9 cellular contexts compared by ENCODE assay signal in genomic region chr7:150716368-150716767, GRCh38. TPM values are rescaled to one million over a fixed set of nuclear protein-coding genes. Genes with fewer than 3 reads are reported as not detected.
DNase-seq lines count a peak whose midpoint lies in the region; ATAC-seq lines count a peak whose summit lies in the region.
"Had no signal": no experiment of that assay in that cellular context is flagged by ENCODE, and none has a peak within 500 bp of the region (broad histone marks: within the 10 kb centered on the region; RNA-seq: fewer than 3 reads in every experiment).

Gene GIMAP1, plus strand, starts transcription at chr7:150716613. Its CDS starts 2,435 bp downstream, at chr7:150719048.

- peak within 1 kb of the TSS; percentile 40 for H3K27ac ChIP-seq in substantia nigra (ENCODE audit: low read depth, low read length, poor library complexity, severe bottlenecking)
- H3K27ac ChIP-seq: SK-N-MC had no signal

- H3K27me3 Mint-ChIP-seq in immature natural killer cell (ENCODE audit: low read depth in 3 of 3), result peaks cover 0 to 2% (median 0%) of the 10 kb centered on the region in 3 donors

- peak within 1 kb of the TSS; percentile 92 to 100 (median 100) for H3K4me3 Mint-ChIP-seq in immature natural killer cell

- peak; percentile 67 for ATAC-seq in HG03354 (IDR thresholded peaks at IDR 0.05; ENCODE audit: poor library complexity, severe bottlenecking, unreplicated experiment)
- no peak for ATAC-seq in HG02588 (IDR thresholded peaks at IDR 0.05; ENCODE audit: unreplicated experiment)

- H3K4me1 Mint-ChIP-seq in immature natural killer cell, result peaks cover 60 to 71% of the 10 kb centered on the region in 2 donors

- DNase-seq in CD1c-positive myeloid dendritic cell (ENCODE audit: extremely low spot score) (peak; percentile 72), immature natural killer cell (peak; percentile 55 to 61 (median 58)), substantia nigra (lab: John Stamatoyannopoulos, UW) (peak in 1 of 49 donors; percentile 18), cerebellar cortex (ENCODE audit: low spot score) (no peak), COLO668 (lab: John Stamatoyannopoulos, UW; ENCODE audit: unreplicated experiment) (no peak)
- peak; percentile 69 for DNase-seq in activated CD8-positive, alpha-beta memory T cell treated with anti-CD3 and anti-CD28 coated beads, Interleukin-2, amount 50 U/mL, for 48 hours

- H3K36me3 Mint-ChIP-seq in immature natural killer cell, result peaks cover 39 to 43% (median 43%) of the 10 kb centered on the region in 3 donors

- H3K9me3 Mint-ChIP-seq in immature natural killer cell, result peaks cover 7 to 16% (median 13%) of the 10 kb centered on the region in 6 donors

- peak within 1 kb of the TSS; percentile 91 to 99 (median 98) for H3K27ac Mint-ChIP-seq in immature natural killer cell

RNA-seq across cellular contexts. Expression of gene GIMAP1, which starts in this region (rescaled TPM):
- 10 to 100 TPM; 19.1 to 71.4 (median 25.7) TPM for polyA plus RNA-seq in immature natural killer cell

Comparison
In these comparisons a context has a peak if more than half of its experiments do, and no peak if none do; other contexts are left out.
1. DNase-seq: peak in CD1c-positive myeloid dendritic cell (single experiment), activated CD8-positive, alpha-beta memory T cell treated with anti-CD3 and anti-CD28 coated beads, Interleukin-2, amount 50 U/mL, for 48 hours (single experiment) and immature natural killer cell (3 of 3); none in cerebellar cortex (single experiment) and COLO668 (single experiment).